Comparison of ENCODE assay signal across 9 cellular contexts in the genomic region with DNA sequence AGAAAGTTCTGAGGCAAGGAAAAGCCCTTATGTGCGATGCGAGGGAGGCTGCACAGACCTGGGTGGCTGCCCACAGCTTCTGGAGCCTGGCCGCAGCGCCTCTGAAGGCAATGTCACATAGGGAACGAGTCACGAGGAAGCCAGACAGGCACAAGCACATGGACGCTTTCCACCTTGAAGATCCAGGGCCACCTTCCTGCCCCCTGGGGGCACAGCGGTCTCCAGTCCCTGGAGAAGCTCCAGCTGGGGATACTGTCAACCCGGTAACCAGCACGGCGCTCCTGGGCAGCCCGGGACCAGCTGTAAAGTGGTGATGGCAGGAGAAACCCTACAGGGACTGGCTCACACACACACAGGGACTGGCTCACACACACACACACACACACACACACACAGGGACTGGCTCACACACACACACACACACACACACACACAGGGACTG.
DNase-seq lines count a peak whose midpoint lies in the region; ATAC-seq and TF ChIP-seq lines count a peak whose summit lies in the region.
"Had no signal": no experiment of that assay in that cellular context is flagged by ENCODE, and none has a peak within 500 bp of the region (broad histone marks: within the 10 kb centered on the region; RNA-seq: fewer than 3 reads in every experiment).

No MANE protein-coding gene starts in this region.

- no peaks in the 10 kb centered on the region for H3K36me3 ChIP-seq in HEK293 (ENCODE audit: control insufficient read depth in 2 of 2, insufficient read depth in 1 of 2, low read length in 2 of 2)
- no peaks in the 10 kb centered on the region for H3K36me3 ChIP-seq in kidney epithelial cell (ENCODE audit: control insufficient read depth, insufficient read depth, low read length)

- in situ Hi-C loops in astrocyte of the spinal cord (cut with HindIII; ENCODE audit: low sequenced_read_pairs): no loop called here

- no peak overlapping the region for H3K27ac ChIP-seq in HEK293 (ENCODE audit: extremely low read depth, low read depth, low read length)

- ATAC-seq in HG03442 (IDR thresholded peaks at IDR 0.05; ENCODE audit: unreplicated experiment) (no peak), GM19397 (IDR thresholded peaks at IDR 0.05; ENCODE audit: unreplicated experiment) (no peak)

- no peaks in the 10 kb centered on the region for H3K4me1 ChIP-seq in HEK293 (ENCODE audit: control insufficient read depth, insufficient read depth, low read length)

- TF ChIP-seq CTCF in HEK293 (tag by site-specific recombination; IDR thresholded peaks at IDR 0.05): no peak
- no peak for TF ChIP-seq CTCF in astrocyte of the spinal cord (IDR thresholded peaks at IDR 0.05; ENCODE audit: low read depth, low read length)
- TF ChIP-seq CTCF in kidney epithelial cell (IDR thresholded peaks at IDR 0.05; ENCODE audit: insufficient read depth, low read length, poor library complexity, severe bottlenecking): no peak

- H3K4me3 ChIP-seq in HEK293 (ENCODE audit: low read depth, low read length) (peak overlapping the region; percentile 30), astrocyte of the spinal cord (ENCODE audit: low read depth, low read length) (peak overlapping the region; percentile 29), kidney epithelial cell (ENCODE audit: low read depth, low read length) (peak overlapping the region; percentile 31)

- H3K9me3 ChIP-seq in HEK293 (ENCODE audit: control insufficient read depth, insufficient read depth, low read depth, low read length): no peaks in the 10 kb centered on the region

- POLR2A ChIA-PET in HEK293 (lab: Yijun Ruan, JAX): no interaction called here

- CTCF ChIA-PET in HEK293 (lab: Yijun Ruan, JAX): no interaction called here

- H3K27me3 ChIP-seq in kidney epithelial cell (ENCODE audit: control insufficient read depth, insufficient read depth, low read length): peaks cover 2% of the 10 kb centered on the region

- DNase-seq in astrocyte of the spinal cord (ENCODE audit: low read depth, low spot score): peak; percentile 14
- no peak for DNase-seq in kidney epithelial cell (ENCODE audit: low read depth)
- DNase-seq in superior temporal gyrus (ENCODE audit: extremely low spot score): peak; percentile 39
- DNase-seq in NCI-H226: no peak
- DNase-seq in activated CD4-positive, alpha-beta T cell treated with anti-CD3 and anti-CD28 coated beads, Interleukin-2, amount 50 U/mL, for 1 hour: no peak
- DNase-seq: NCI-H2171 had no signal

TF ChIP-seq in HEK293, 187 proteins besides CTCF, POLR2A, EP300 and RAD21:
- TF ChIP-seq ZSCAN4 (tag by site-specific recombination; IDR thresholded peaks at IDR 0.05) (peak; percentile 81), ZIC2 (tag by site-specific recombination; IDR thresholded peaks at IDR 0.05) (peak; percentile 39), ZNF768 (tag by site-specific recombination; IDR thresholded peaks at IDR 0.05) (no peak), ZNF510 (tag by site-specific recombination; IDR thresholded peaks at IDR 0.05; ENCODE audit: insufficient replicate concordance) (no peak), ZBTB20 (tag by site-specific recombination; IDR thresholded peaks at IDR 0.05) (peak; percentile 97)

Comparison
In these comparisons a context has a peak if more than half of its experiments do, and no peak if none do; other contexts are left out.
1. DNase-seq: peak in astrocyte of the spinal cord (single experiment) and superior temporal gyrus (single experiment); none in kidney epithelial cell (single experiment), NCI-H226 (single experiment) and activated CD4-positive, alpha-beta T cell treated with anti-CD3 and anti-CD28 coated beads, Interleukin-2, amount 50 U/mL, for 1 hour (single experiment).
2. Peak in every context shown above with its lines, with median percentiles within 50 percentile points of each other: H3K4me3 ChIP-seq.